25 cellular contexts compared by ENCODE assay signal in the genomic region with DNA sequence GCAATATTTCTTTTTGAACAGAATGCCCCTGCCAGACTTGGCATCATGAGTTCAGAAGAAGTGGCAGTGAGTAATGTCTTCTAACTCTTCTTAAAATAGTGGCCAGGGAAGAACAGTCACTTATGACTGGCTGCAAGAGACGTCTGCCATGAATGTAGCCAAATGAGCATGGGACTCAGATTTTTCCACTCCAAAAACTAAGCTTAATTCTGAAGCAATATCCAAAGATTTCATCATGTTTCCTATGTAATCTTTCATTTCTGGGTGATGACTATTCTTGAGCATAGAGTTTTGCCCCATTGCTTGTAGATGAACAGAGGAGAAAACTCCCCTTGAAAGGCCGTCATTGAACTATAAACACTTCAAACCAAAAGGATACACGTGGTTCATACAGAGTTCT. TPM values are rescaled to one million over a fixed set of nuclear protein-coding genes. Genes with fewer than 3 reads are reported as not detected.
DNase-seq lines count a peak whose midpoint lies in the region; ATAC-seq and TF ChIP-seq lines count a peak whose summit lies in the region.
"Had no signal": no experiment of that assay in that cellular context is flagged by ENCODE, and none has a peak within 500 bp of the region (broad histone marks: within the 10 kb centered on the region; RNA-seq: fewer than 3 reads in every experiment).

No MANE protein-coding gene starts in this region.

- H3K4me1 ChIP-seq in upper lobe of right lung (no peaks in the 10 kb centered on the region), tibial nerve (no peaks in the 10 kb centered on the region)
- H3K4me1 ChIP-seq: esophagus muscularis mucosa, heart right ventricle, left ventricle myocardium inferior had no signal

- H3K27ac Mint-ChIP-seq in activated naive CD4-positive, alpha-beta T cell treated with anti-CD3 and anti-CD28 coated beads for 36 hours = no peak overlapping the region
- H3K27ac Mint-ChIP-seq in activated T-helper 2 cell treated with anti-CD3 and anti-CD28 coated beads, Interferon-gamma antibody, Interleukin-2, Interleukin-4, amounts not matched to agents 10 μg/mL and 5 μg/mL and 100 μg/mL, durations not matched to agents 14 hours and 24 hours and 36 hours = no peak overlapping the region
- H3K27ac Mint-ChIP-seq: nephron progenitor cell; progenitor cell of endocrine pancreas; stimulated activated memory B cell treated with anti-CD40 and anti-IgM and Interleukin-4, amounts not matched to agents 10 μg/mL and 1 μg/mL and 100 μg/mL, for 72 hours; T-cell had no signal

- H3K27ac ChIP-seq in upper lobe of right lung = no peak overlapping the region
- H3K27ac ChIP-seq in tibial nerve = no peak overlapping the region
- H3K27ac ChIP-seq: esophagus muscularis mucosa, heart right ventricle, left ventricle myocardium inferior had no signal

- peaks cover 8% of the 10 kb centered on the region for H3K27me3 Mint-ChIP-seq in activated naive CD4-positive, alpha-beta T cell treated with anti-CD3 and anti-CD28 coated beads for 36 hours (ENCODE audit: low read depth)
- H3K27me3 Mint-ChIP-seq in activated T-helper 2 cell treated with anti-CD3 and anti-CD28 coated beads, Interferon-gamma antibody, Interleukin-2, Interleukin-4, amounts not matched to agents 10 μg/mL and 5 μg/mL and 100 μg/mL, durations not matched to agents 14 hours and 24 hours and 36 hours (ENCODE audit: low read depth) = peaks cover 19% of the 10 kb centered on the region
- H3K27me3 Mint-ChIP-seq: progenitor cell of endocrine pancreas; stimulated activated memory B cell treated with anti-CD40 and anti-IgM and Interleukin-4, amounts not matched to agents 10 μg/mL and 1 μg/mL and 100 μg/mL, for 72 hours had no signal

- no peaks in the 10 kb centered on the region for H3K9me3 Mint-ChIP-seq in activated naive CD4-positive, alpha-beta T cell treated with anti-CD3 and anti-CD28 coated beads for 36 hours
- H3K9me3 Mint-ChIP-seq in activated T-helper 2 cell treated with anti-CD3 and anti-CD28 coated beads, Interferon-gamma antibody, Interleukin-2, Interleukin-4, amounts not matched to agents 10 μg/mL and 5 μg/mL and 100 μg/mL, durations not matched to agents 14 hours and 24 hours and 36 hours = no peaks in the 10 kb centered on the region
- H3K9me3 Mint-ChIP-seq: nephron progenitor cell; stimulated activated memory B cell treated with anti-CD40 and anti-IgM and Interleukin-4, amounts not matched to agents 10 μg/mL and 1 μg/mL and 100 μg/mL, for 72 hours; T-cell had no signal

- CTCF ChIA-PET in activated naive CD4-positive, alpha-beta T cell treated with anti-CD3 and anti-CD28 coated beads for 36 hours (lab: Charles Lee) = interaction anchor here (0.7 kb wide), 2 partner anchors 218 to 222 kb away, joined by 3 to 4 read pairs; no protein-coding TSS in a partner anchor

- no peak overlapping the region for H3K4me3 Mint-ChIP-seq in activated naive CD4-positive, alpha-beta T cell treated with anti-CD3 and anti-CD28 coated beads for 36 hours
- H3K4me3 Mint-ChIP-seq in activated T-helper 2 cell treated with anti-CD3 and anti-CD28 coated beads, Interferon-gamma antibody, Interleukin-2, Interleukin-4, amounts not matched to agents 10 μg/mL and 5 μg/mL and 100 μg/mL, durations not matched to agents 14 hours and 24 hours and 36 hours (ENCODE audit: low read depth) = no peak overlapping the region
- H3K4me3 Mint-ChIP-seq: nephron progenitor cell; stimulated activated memory B cell treated with anti-CD40 and anti-IgM and Interleukin-4, amounts not matched to agents 10 μg/mL and 1 μg/mL and 100 μg/mL, for 72 hours; T-cell had no signal

- TF ChIP-seq CTCF in cardiac fibroblast (IDR thresholded peaks at IDR 0.05; ENCODE audit: low read depth, low read length) (no peak), upper lobe of right lung (IDR thresholded peaks at IDR 0.05) (no peak), tibial nerve (IDR thresholded peaks at IDR 0.05) (no peak)

- TF ChIP-seq POLR2A in tibial nerve (IDR thresholded peaks at IDR 0.05) = no peak

- TF ChIP-seq EP300 in tibial nerve (IDR thresholded peaks at IDR 0.05) = no peak

- H3K9me3 ChIP-seq in upper lobe of right lung (no peaks in the 10 kb centered on the region), tibial nerve (no peaks in the 10 kb centered on the region)
- H3K9me3 ChIP-seq: BE2C, esophagus muscularis mucosa, heart right ventricle, left ventricle myocardium inferior, mucosa of descending colon had no signal

- DNase-seq in HCEC 1CT (peak; percentile 47), cardiac fibroblast (ENCODE audit: low read depth in 2 of 2) (peak; percentile 36 to 81), iris pigment epithelial cell (ENCODE audit: low read depth) (peak; percentile 77), upper lobe of right lung (no peak), tibial nerve (ENCODE audit: low spot score in 2 of 2) (no peak)
- DNase-seq in activated naive CD4-positive, alpha-beta T cell treated with anti-CD3 and anti-CD28 coated beads for 36 hours = no peak
- DNase-seq in activated T-helper 2 cell treated with anti-CD3 and anti-CD28 coated beads, Interferon-gamma antibody, Interleukin-2, Interleukin-4, amounts not matched to agents 10 μg/mL and 5 μg/mL and 100 μg/mL, durations not matched to agents 14 hours and 24 hours and 36 hours (ENCODE audit: low spot score) = no peak
- DNase-seq: activated naive CD4-positive, alpha-beta T cell treated with anti-CD3 and anti-CD28 coated beads, Interleukin-2, amount 50 U/mL, for 16 hours; activated T-cell treated with anti-CD3 and anti-CD28 coated beads, Interleukin-2, amount 50 U/mL, for 48 hours; aorta; BE2C; cerebellar nuclear complex; effector memory CD4-positive, alpha-beta T cell; heart right ventricle; left ventricle myocardium inferior; mucosa of descending colon; NCI-H2107; NCI-H510A; nephron progenitor cell; small intestine; T-cell had no signal

- H3K36me3 Mint-ChIP-seq in activated naive CD4-positive, alpha-beta T cell treated with anti-CD3 and anti-CD28 coated beads for 36 hours (ENCODE audit: low read depth) = no peaks in the 10 kb centered on the region
- H3K36me3 Mint-ChIP-seq in activated T-helper 2 cell treated with anti-CD3 and anti-CD28 coated beads, Interferon-gamma antibody, Interleukin-2, Interleukin-4, amounts not matched to agents 10 μg/mL and 5 μg/mL and 100 μg/mL, durations not matched to agents 14 hours and 24 hours and 36 hours (ENCODE audit: low read depth) = no peaks in the 10 kb centered on the region
- H3K36me3 Mint-ChIP-seq: stimulated activated memory B cell treated with anti-CD40 and anti-IgM and Interleukin-4, amounts not matched to agents 10 μg/mL and 1 μg/mL and 100 μg/mL, for 72 hours; T-cell had no signal

- intact Hi-C loops in upper lobe of right lung (cut with DNase I) = no loop called here
- intact Hi-C loops in activated naive CD4-positive, alpha-beta T cell treated with anti-CD3 and anti-CD28 coated beads for 36 hours (cut with micrococcal nuclease) = loop anchor here (5.0 kb wide), 2 partner anchors 323 to 1683 kb away; no protein-coding TSS in a partner anchor
- intact Hi-C loops in activated T-helper 2 cell treated with anti-CD3 and anti-CD28 coated beads, Interferon-gamma antibody, Interleukin-2, Interleukin-4, amounts not matched to agents 10 μg/mL and 5 μg/mL and 100 μg/mL, durations not matched to agents 14 hours and 24 hours and 36 hours (cut with micrococcal nuclease) = loop anchor here (5.0 kb wide), 1 partner anchor 1108 kb away; no protein-coding TSS in a partner anchor

- no peaks in the 10 kb centered on the region for H3K36me3 ChIP-seq in upper lobe of right lung
- H3K36me3 ChIP-seq in tibial nerve = no peaks in the 10 kb centered on the region
- H3K36me3 ChIP-seq: BE2C, esophagus muscularis mucosa, heart right ventricle, left ventricle myocardium inferior had no signal

- WGBS in tibial nerve, 2 donors = 36 to 40% methylated on average over 3 of the region's 3 CpGs

- peak; percentile 21 for ATAC-seq in upper lobe of right lung
- ATAC-seq: heart right ventricle; HepG2; mucosa of descending colon; stimulated activated memory B cell treated with anti-CD40 and anti-IgM and Interleukin-4, amounts not matched to agents 10 μg/mL and 1 μg/mL and 100 μg/mL, for 72 hours; T-cell had no signal

- H3K4me1 Mint-ChIP-seq in activated naive CD4-positive, alpha-beta T cell treated with anti-CD3 and anti-CD28 coated beads for 36 hours (ENCODE audit: low read depth) = no peaks in the 10 kb centered on the region
- H3K4me1 Mint-ChIP-seq in activated T-helper 2 cell treated with anti-CD3 and anti-CD28 coated beads, Interferon-gamma antibody, Interleukin-2, Interleukin-4, amounts not matched to agents 10 μg/mL and 5 μg/mL and 100 μg/mL, durations not matched to agents 14 hours and 24 hours and 36 hours (ENCODE audit: low read depth) = no peaks in the 10 kb centered on the region
- H3K4me1 Mint-ChIP-seq: T-cell had no signal

- H3K4me3 ChIP-seq in cardiac fibroblast (replicated peaks in 1 of 2; ENCODE audit: low read depth in 2 of 2, low read length in 2 of 2) = no peak overlapping the region
- no peak overlapping the region for H3K4me3 ChIP-seq in upper lobe of right lung
- H3K4me3 ChIP-seq in tibial nerve = no peak overlapping the region
- H3K4me3 ChIP-seq: esophagus muscularis mucosa, heart right ventricle, left ventricle myocardium inferior, mucosa of descending colon had no signal

- no peaks in the 10 kb centered on the region for H3K27me3 ChIP-seq in upper lobe of right lung
- no peaks in the 10 kb centered on the region for H3K27me3 ChIP-seq in tibial nerve
- H3K27me3 ChIP-seq: BE2C had no signal

RNA-seq across cellular contexts. Expression of gene AMBN, which starts 11.8 kb away (rescaled TPM):
- total RNA-seq in upper lobe of right lung = not detected
- not detected for total RNA-seq in activated naive CD4-positive, alpha-beta T cell treated with anti-CD3 and anti-CD28 coated beads for 36 hours
- total RNA-seq in activated T-helper 2 cell treated with anti-CD3 and anti-CD28 coated beads, Interferon-gamma antibody, Interleukin-2, Interleukin-4, amounts not matched to agents 10 μg/mL and 5 μg/mL and 100 μg/mL, durations not matched to agents 14 hours and 24 hours and 36 hours = not detected in 2 replicates
- total RNA-seq in tibial nerve = not detected
- total RNA-seq: aorta, esophagus muscularis mucosa, heart right ventricle, HepG2, left ventricle myocardium inferior, mucosa of descending colon, progenitor cell of endocrine pancreas, T-cell had no signal

RNA-seq across cellular contexts. Expression of gene ENAM, which starts 24.7 kb away (rescaled TPM):
- 0.61 TPM for total RNA-seq in upper lobe of right lung
- not detected for total RNA-seq in activated naive CD4-positive, alpha-beta T cell treated with anti-CD3 and anti-CD28 coated beads for 36 hours
- not detected in 2 replicates for total RNA-seq in activated T-helper 2 cell treated with anti-CD3 and anti-CD28 coated beads, Interferon-gamma antibody, Interleukin-2, Interleukin-4, amounts not matched to agents 10 μg/mL and 5 μg/mL and 100 μg/mL, durations not matched to agents 14 hours and 24 hours and 36 hours
- not detected for total RNA-seq in tibial nerve
- total RNA-seq: esophagus muscularis mucosa, HepG2, mucosa of descending colon, T-cell had no signal

Comparison
In these comparisons a context has a peak if more than half of its experiments do, and no peak if none do; other contexts are left out.
1. DNase-seq: peak in HCEC 1CT (single experiment), cardiac fibroblast (2 of 2) and iris pigment epithelial cell (single experiment); none in upper lobe of right lung (single experiment), activated naive CD4-positive, alpha-beta T cell treated with anti-CD3 and anti-CD28 coated beads for 36 hours (single experiment), activated T-helper 2 cell treated with anti-CD3 and anti-CD28 coated beads, Interferon-gamma antibody, Interleukin-2, Interleukin-4, amounts not matched to agents 10 μg/mL and 5 μg/mL and 100 μg/mL, durations not matched to agents 14 hours and 24 hours and 36 hours (single experiment) and tibial nerve (0 of 2).